Comparison of ENCODE assay signal across 12 cellular contexts in the genomic region with DNA sequence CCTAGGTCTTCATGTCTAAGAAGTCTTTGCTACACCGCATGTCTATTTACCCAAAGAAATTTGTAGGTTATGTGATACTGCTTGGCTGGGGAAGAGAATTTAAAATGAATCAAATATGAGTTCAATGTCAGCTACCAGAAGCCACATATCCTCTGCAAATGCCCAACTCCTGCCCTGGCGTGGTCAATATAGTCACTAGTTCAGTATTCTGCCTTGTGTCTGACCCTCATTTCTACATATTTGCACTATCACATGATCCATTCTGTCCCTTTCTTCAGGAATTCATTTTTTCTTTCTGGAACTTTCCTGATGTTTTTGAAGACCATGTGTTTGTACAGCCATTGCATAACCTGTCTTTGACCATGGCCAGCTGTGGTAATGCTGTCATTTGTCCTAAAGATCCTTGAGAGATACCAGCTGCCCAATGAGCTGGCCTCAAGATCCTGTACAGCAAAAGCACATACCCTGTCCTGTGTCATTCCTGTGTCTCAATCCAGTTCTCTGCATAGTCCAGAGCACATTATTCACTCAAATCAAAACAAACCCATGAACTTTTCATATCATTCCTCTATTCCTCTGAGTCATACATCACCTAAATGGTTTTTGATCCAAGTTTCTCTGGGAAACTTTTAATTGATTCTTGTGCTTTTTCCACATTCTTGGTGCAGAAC.
A peak's percentile ranks its signal among the peaks of the same experiment; 100 is the strongest.
DNase-seq lines count a peak whose midpoint lies in the region; ATAC-seq, FAIRE-seq and TF ChIP-seq lines count a peak whose summit lies in the region.
"Had no signal": no experiment of that assay in that cellular context is flagged by ENCODE, and none has a peak within 500 bp of the region (broad histone marks: within the 10 kb centered on the region; RNA-seq: fewer than 3 reads in every experiment).

No MANE protein-coding gene starts in this region.

- H3K27ac Mint-ChIP-seq in stimulated activated naive CD8-positive, alpha-beta T cell treated with anti-CD3 and anti-CD28 coated beads, Interleukin-15, amount 100 ng/mL, for 72 hours = no peak overlapping the region
- H3K27ac Mint-ChIP-seq in activated naive CD8-positive, alpha-beta T cell treated with anti-CD3 and anti-CD28 coated beads for 36 hours = no peak overlapping the region

- FAIRE-seq in HTR-8/SVneo (lab: Jason Lieb, UNC) = peak; percentile 69

- no peaks in the 10 kb centered on the region for H3K36me3 ChIP-seq in liver (ENCODE audit: control insufficient read depth in 4 of 4, insufficient read depth in 3 of 4, low read depth in 1 of 4, low read length in 3 of 4)
- H3K36me3 ChIP-seq in upper lobe of right lung = no peaks in the 10 kb centered on the region
- H3K36me3 ChIP-seq: vagina had no signal

- no peak overlapping the region for H3K4me3 ChIP-seq in choroid plexus epithelial cell (ENCODE audit: low read depth, low read length)
- no peak overlapping the region for H3K4me3 ChIP-seq in liver (ENCODE audit: low read depth in 1 of 3, low read length in 3 of 3)
- no peak overlapping the region for H3K4me3 ChIP-seq in upper lobe of right lung
- H3K4me3 ChIP-seq: vagina had no signal

- 96% methylated on average over 2 of the region's 2 CpGs for WGBS in liver

- TF ChIP-seq RAD21 in liver (IDR thresholded peaks at IDR 0.05) = peak in 1 of 2 donors; percentile 12

- peaks cover 11% of the 10 kb centered on the region for H3K27me3 Mint-ChIP-seq in stimulated activated naive CD8-positive, alpha-beta T cell treated with anti-CD3 and anti-CD28 coated beads, Interleukin-15, amount 100 ng/mL, for 72 hours
- peaks cover 17% of the 10 kb centered on the region for H3K27me3 Mint-ChIP-seq in activated naive CD8-positive, alpha-beta T cell treated with anti-CD3 and anti-CD28 coated beads for 36 hours

- no peak for TF ChIP-seq CTCF in choroid plexus epithelial cell (conservative IDR thresholded peaks at IDR 0.05; ENCODE audit: low read depth, low read length)
- no peak for TF ChIP-seq CTCF in liver (IDR thresholded peaks at IDR 0.05; ENCODE audit: low read depth, low read length, missing input control)
- TF ChIP-seq CTCF in upper lobe of right lung (IDR thresholded peaks at IDR 0.05) = no peak

- intact Hi-C loops in upper lobe of right lung (cut with DNase I) = no loop called here

- H3K4me3 Mint-ChIP-seq in stimulated activated naive CD8-positive, alpha-beta T cell treated with anti-CD3 and anti-CD28 coated beads, Interleukin-15, amount 100 ng/mL, for 72 hours = no peak overlapping the region
- no peak overlapping the region for H3K4me3 Mint-ChIP-seq in activated naive CD8-positive, alpha-beta T cell treated with anti-CD3 and anti-CD28 coated beads for 36 hours

- H3K9ac ChIP-seq in liver (ENCODE audit: low read depth in 1 of 2, low read length in 2 of 2) = no peak overlapping the region

- H3K36me3 Mint-ChIP-seq in activated naive CD8-positive, alpha-beta T cell treated with anti-CD3 and anti-CD28 coated beads for 36 hours = no peaks in the 10 kb centered on the region

- H3K9me3 Mint-ChIP-seq in stimulated activated naive CD8-positive, alpha-beta T cell treated with anti-CD3 and anti-CD28 coated beads, Interleukin-15, amount 100 ng/mL, for 72 hours = no peaks in the 10 kb centered on the region
- H3K9me3 Mint-ChIP-seq in activated naive CD8-positive, alpha-beta T cell treated with anti-CD3 and anti-CD28 coated beads for 36 hours = no peaks in the 10 kb centered on the region

- H3K4me1 Mint-ChIP-seq in stimulated activated naive CD8-positive, alpha-beta T cell treated with anti-CD3 and anti-CD28 coated beads, Interleukin-15, amount 100 ng/mL, for 72 hours = peaks cover 5% of the 10 kb centered on the region
- H3K4me1 Mint-ChIP-seq in activated naive CD8-positive, alpha-beta T cell treated with anti-CD3 and anti-CD28 coated beads for 36 hours = peaks cover 6% of the 10 kb centered on the region

- DNase-seq in HTR-8/SVneo (ENCODE audit: insufficient read length, low spot score) (no peak), choroid plexus epithelial cell (ENCODE audit: low read depth) (peak; percentile 88), upper lobe of right lung (no peak), ACHN (no peak)
- no peak for DNase-seq in stimulated activated naive CD8-positive, alpha-beta T cell treated with anti-CD3 and anti-CD28 coated beads, Interleukin-15, amount 100 ng/mL, for 72 hours
- no peak for DNase-seq in activated naive CD8-positive, alpha-beta T cell treated with anti-CD3 and anti-CD28 coated beads for 36 hours
- DNase-seq: DND-41, left cardiac atrium, NCI-H1930, OCI-M1 had no signal

- in situ Hi-C loops in ACHN (cut with HindIII; ENCODE audit: low pct_ligation_motif_present, low pct_unique_long_range_greater_than_20kb, low sequenced_read_pairs) = no loop called here

- no peaks in the 10 kb centered on the region for H3K27me3 ChIP-seq in liver (ENCODE audit: control insufficient read depth in 4 of 4, insufficient read depth in 4 of 4, low read length in 3 of 4)
- H3K27me3 ChIP-seq in upper lobe of right lung = no peaks in the 10 kb centered on the region
- H3K27me3 ChIP-seq: vagina had no signal

- peaks cover 0 to 5% (median 1%) of the 10 kb centered on the region in 4 donors for H3K4me1 ChIP-seq in liver (ENCODE audit: control insufficient read depth in 4 of 4, insufficient read depth in 4 of 4, low read length in 3 of 4)
- peaks cover 8% of the 10 kb centered on the region for H3K4me1 ChIP-seq in upper lobe of right lung

- no peak overlapping the region for H3K27ac ChIP-seq in liver (ENCODE audit: low read depth in 1 of 2, low read length in 2 of 2)
- no peak overlapping the region for H3K27ac ChIP-seq in upper lobe of right lung
- H3K27ac ChIP-seq: vagina had no signal

- ATAC-seq in upper lobe of right lung = peak; percentile 69
- no peak for ATAC-seq in stimulated activated naive CD8-positive, alpha-beta T cell treated with anti-CD3 and anti-CD28 coated beads, Interleukin-15, amount 100 ng/mL, for 72 hours

- H3K9me3 ChIP-seq in liver (ENCODE audit: control insufficient read depth in 4 of 4, low read length in 3 of 4) = no peaks in the 10 kb centered on the region
- no peaks in the 10 kb centered on the region for H3K9me3 ChIP-seq in upper lobe of right lung
- H3K9me3 ChIP-seq: vagina had no signal

TF ChIP-seq in liver, 16 proteins besides CTCF, POLR2A, EP300 and RAD21:
- TF ChIP-seq, protein P1, sequence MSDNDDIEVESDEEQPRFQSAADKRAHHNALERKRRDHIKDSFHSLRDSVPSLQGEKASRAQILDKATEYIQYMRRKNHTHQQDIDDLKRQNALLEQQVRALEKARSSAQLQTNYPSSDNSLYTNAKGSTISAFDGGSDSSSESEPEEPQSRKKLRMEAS (IDR thresholded peaks at IDR 0.05) = peak; percentile 15
- no peak for TF ChIP-seq YY1 (IDR thresholded peaks at IDR 0.05)
- no peak for TF ChIP-seq FOXA2 (IDR thresholded peaks at IDR 0.05)
- peak in 1 of 2 donors; percentile 17 for TF ChIP-seq JUND (IDR thresholded peaks at IDR 0.05)
- peak; percentile 39 for TF ChIP-seq NR2F2 (IDR thresholded peaks at IDR 0.05)
- TF ChIP-seq SP1 (IDR thresholded peaks at IDR 0.05) = peak; percentile 21
- no peak for TF ChIP-seq EGR1 (IDR thresholded peaks at IDR 0.05; ENCODE audit: low read depth in 2 of 2)
